ENCODE assay signal across 8 cellular contexts in the genomic region with DNA sequence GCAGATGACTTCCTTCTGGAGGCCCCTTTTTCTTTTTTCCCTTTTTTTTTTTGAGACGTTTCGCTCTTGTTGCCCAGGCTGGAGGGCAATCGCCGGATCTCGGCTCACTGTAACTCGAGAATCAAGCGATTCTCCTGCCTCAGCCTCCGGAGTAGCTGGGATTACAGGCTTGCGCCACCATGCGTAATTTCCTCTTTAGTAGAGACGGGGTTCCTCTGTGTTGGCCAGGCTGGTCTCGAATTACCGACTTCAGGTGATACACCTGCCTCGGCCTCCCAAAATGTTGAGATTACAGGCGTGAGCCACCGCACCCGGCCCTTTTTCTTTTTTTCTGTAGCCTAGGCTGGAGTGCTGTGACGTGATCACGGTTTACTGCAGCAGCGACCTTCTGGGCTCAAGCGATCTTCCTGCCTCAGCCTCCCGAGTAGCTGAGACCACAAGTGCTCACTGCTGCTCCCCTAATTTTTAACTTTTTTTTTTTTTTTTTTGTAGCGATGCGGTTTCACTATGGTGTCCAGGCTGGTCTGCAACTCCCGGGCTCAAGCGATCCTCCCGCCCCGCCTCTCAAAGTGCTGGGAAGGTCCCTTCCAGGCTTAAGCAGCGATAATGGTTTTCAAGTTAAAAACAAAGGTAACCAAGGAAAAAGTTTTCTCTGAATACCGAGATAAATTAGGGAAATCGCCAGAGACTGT. TPM values are rescaled to one million over a fixed set of nuclear protein-coding genes. Genes with fewer than 3 reads are reported as not detected.
A peak's percentile ranks its signal among the peaks of the same experiment; 100 is the strongest.
DNase-seq lines count a peak whose midpoint lies in the region; ATAC-seq and TF ChIP-seq lines count a peak whose summit lies in the region.

No MANE protein-coding gene starts in this region.

- ATAC-seq in GM23338 (peak; percentile 53), lower lobe of right lung (peak; percentile 26 to 50)

- peaks cover 33% of the 10 kb centered on the region for H4K20me1 ChIP-seq in GM23338 (replicated peaks; ENCODE audit: insufficient read depth)

- H3K9me2 ChIP-seq in GM23338 (ENCODE audit: insufficient read depth), result no peaks in the 10 kb centered on the region

- H3K36me3 ChIP-seq in ES-I3 (ENCODE audit: insufficient read depth, low read length) (no peaks in the 10 kb centered on the region; the same call in 1 of the 2 replicates), GM23338 (ENCODE audit: insufficient read depth) (peaks cover 8% of the 10 kb centered on the region; the same call in 1 of the 2 replicates), duodenal mucosa (ENCODE audit: control insufficient read depth in 1 of 2, insufficient read depth in 2 of 2, low read length in 2 of 2) (no peaks in the 10 kb centered on the region), lower lobe of right lung (no peaks in the 10 kb centered on the region)

- H3K27ac ChIP-seq in GM23338 (ENCODE audit: low read depth) (peak overlapping the region; percentile 99), duodenal mucosa (ENCODE audit: low read depth, low read length) (peak overlapping the region; percentile 99), lower lobe of right lung (peak overlapping the region; percentile 94)

- H3K9ac ChIP-seq in ES-I3 (ENCODE audit: low read depth, low read length) (peak overlapping the region; percentile 93), duodenal mucosa (ENCODE audit: low read depth in 1 of 2, low read length in 2 of 2) (peak overlapping the region; percentile 71 to 100)

- TF ChIP-seq CTCF in GM23338 (conservative IDR thresholded peaks at IDR 0.05; ENCODE audit: low read depth in 2 of 2) (peak in 1 of 2 experiments; percentile 38; a peak in 2 of 4 replicates), lower lobe of right lung (IDR thresholded peaks at IDR 0.05) (no peak)

- H3K4me3 Mint-ChIP-seq in GM23338, result peak overlapping the region; percentile 97

- H3K27ac Mint-ChIP-seq in GM23338, result peak overlapping the region; percentile 97

- H3K36me3 Mint-ChIP-seq in GM23338 (ENCODE audit: low read depth), result peaks cover 14% of the 10 kb centered on the region

- peaks cover 12% of the 10 kb centered on the region for H3K27me3 Mint-ChIP-seq in GM23338 (ENCODE audit: insufficient read depth, low read depth, poor library complexity)

- intact Hi-C loops in lower lobe of right lung (cut with DNase I), result no loop called here

- H3K4me1 Mint-ChIP-seq in GM23338, result peaks cover 9% of the 10 kb centered on the region

- H3K4me1 ChIP-seq in ES-I3 (ENCODE audit: insufficient read depth, low read length) (no peaks in the 10 kb centered on the region), GM23338 (ENCODE audit: insufficient read depth) (peaks cover 13% of the 10 kb centered on the region; the same call in 1 of the 2 replicates), duodenal mucosa (ENCODE audit: control insufficient read depth in 1 of 2, insufficient read depth in 2 of 2, low read length in 2 of 2) (peaks cover 4 to 15% of the 10 kb centered on the region in 2 donors), lower lobe of right lung (peaks cover 38% of the 10 kb centered on the region)

- H2AFZ ChIP-seq in GM23338, result peak overlapping the region; percentile 0

- H3K9me3 ChIP-seq in ES-I3 (ENCODE audit: control insufficient read depth, insufficient read depth, low read length) (no peaks in the 10 kb centered on the region), duodenal mucosa (ENCODE audit: control insufficient read depth in 1 of 2, low read length in 2 of 2) (no peaks in the 10 kb centered on the region), lower lobe of right lung (no peaks in the 10 kb centered on the region)

- H3F3A ChIP-seq in GM23338 (replicated peaks; ENCODE audit: low read depth), result peaks cover 6% of the 10 kb centered on the region; the same call in 1 of the 2 replicates

- DNase-seq in GM23338 (ENCODE audit: low spot score), result peak; percentile 85
- peak; percentile 57 for DNase-seq in MV-4-11 (lab: John Stamatoyannopoulos, UW)
- peak; percentile 32 to 33 for DNase-seq in activated CD4-positive, alpha-beta T cell treated with anti-CD3 and anti-CD28 coated beads for 4 hours
- DNase-seq in lower lobe of right lung, result peak; percentile 68
- peak; percentile 18 for DNase-seq in stimulated activated naive CD4-positive, alpha-beta T cell treated with Interleukin-2 at 50 U/mL for 16 hours (lab: John Stamatoyannopoulos, UW)
- no peak for DNase-seq in middle frontal gyrus (ENCODE audit: extremely low spot score, low spot score)

- H3K4me3 ChIP-seq in GM23338 (peak overlapping the region; percentile 100), duodenal mucosa (ENCODE audit: low read depth in 1 of 2, low read length in 2 of 2) (peak overlapping the region; percentile 84 to 100), lower lobe of right lung (peak overlapping the region; percentile 94)

- H3K79me2 ChIP-seq in GM23338 (replicated peaks; ENCODE audit: insufficient read depth), result peaks cover 44% of the 10 kb centered on the region

- H3K4me2 ChIP-seq in GM23338, result peak overlapping the region; percentile 99

- H3K27me3 ChIP-seq in GM23338 (ENCODE audit: insufficient read depth) (no peaks in the 10 kb centered on the region), duodenal mucosa (ENCODE audit: control insufficient read depth in 1 of 2, insufficient read depth in 2 of 2, low read length in 2 of 2) (no peaks in the 10 kb centered on the region), lower lobe of right lung (ENCODE audit: low read depth) (no peaks in the 10 kb centered on the region)

- no peaks in the 10 kb centered on the region; the same call in 2 of the 3 replicates for H3K9me3 Mint-ChIP-seq in GM23338

TF ChIP-seq in GM23338, 12 proteins besides CTCF, POLR2A, EP300 and RAD21 (continues in another document):
- TF ChIP-seq, protein P1, sequence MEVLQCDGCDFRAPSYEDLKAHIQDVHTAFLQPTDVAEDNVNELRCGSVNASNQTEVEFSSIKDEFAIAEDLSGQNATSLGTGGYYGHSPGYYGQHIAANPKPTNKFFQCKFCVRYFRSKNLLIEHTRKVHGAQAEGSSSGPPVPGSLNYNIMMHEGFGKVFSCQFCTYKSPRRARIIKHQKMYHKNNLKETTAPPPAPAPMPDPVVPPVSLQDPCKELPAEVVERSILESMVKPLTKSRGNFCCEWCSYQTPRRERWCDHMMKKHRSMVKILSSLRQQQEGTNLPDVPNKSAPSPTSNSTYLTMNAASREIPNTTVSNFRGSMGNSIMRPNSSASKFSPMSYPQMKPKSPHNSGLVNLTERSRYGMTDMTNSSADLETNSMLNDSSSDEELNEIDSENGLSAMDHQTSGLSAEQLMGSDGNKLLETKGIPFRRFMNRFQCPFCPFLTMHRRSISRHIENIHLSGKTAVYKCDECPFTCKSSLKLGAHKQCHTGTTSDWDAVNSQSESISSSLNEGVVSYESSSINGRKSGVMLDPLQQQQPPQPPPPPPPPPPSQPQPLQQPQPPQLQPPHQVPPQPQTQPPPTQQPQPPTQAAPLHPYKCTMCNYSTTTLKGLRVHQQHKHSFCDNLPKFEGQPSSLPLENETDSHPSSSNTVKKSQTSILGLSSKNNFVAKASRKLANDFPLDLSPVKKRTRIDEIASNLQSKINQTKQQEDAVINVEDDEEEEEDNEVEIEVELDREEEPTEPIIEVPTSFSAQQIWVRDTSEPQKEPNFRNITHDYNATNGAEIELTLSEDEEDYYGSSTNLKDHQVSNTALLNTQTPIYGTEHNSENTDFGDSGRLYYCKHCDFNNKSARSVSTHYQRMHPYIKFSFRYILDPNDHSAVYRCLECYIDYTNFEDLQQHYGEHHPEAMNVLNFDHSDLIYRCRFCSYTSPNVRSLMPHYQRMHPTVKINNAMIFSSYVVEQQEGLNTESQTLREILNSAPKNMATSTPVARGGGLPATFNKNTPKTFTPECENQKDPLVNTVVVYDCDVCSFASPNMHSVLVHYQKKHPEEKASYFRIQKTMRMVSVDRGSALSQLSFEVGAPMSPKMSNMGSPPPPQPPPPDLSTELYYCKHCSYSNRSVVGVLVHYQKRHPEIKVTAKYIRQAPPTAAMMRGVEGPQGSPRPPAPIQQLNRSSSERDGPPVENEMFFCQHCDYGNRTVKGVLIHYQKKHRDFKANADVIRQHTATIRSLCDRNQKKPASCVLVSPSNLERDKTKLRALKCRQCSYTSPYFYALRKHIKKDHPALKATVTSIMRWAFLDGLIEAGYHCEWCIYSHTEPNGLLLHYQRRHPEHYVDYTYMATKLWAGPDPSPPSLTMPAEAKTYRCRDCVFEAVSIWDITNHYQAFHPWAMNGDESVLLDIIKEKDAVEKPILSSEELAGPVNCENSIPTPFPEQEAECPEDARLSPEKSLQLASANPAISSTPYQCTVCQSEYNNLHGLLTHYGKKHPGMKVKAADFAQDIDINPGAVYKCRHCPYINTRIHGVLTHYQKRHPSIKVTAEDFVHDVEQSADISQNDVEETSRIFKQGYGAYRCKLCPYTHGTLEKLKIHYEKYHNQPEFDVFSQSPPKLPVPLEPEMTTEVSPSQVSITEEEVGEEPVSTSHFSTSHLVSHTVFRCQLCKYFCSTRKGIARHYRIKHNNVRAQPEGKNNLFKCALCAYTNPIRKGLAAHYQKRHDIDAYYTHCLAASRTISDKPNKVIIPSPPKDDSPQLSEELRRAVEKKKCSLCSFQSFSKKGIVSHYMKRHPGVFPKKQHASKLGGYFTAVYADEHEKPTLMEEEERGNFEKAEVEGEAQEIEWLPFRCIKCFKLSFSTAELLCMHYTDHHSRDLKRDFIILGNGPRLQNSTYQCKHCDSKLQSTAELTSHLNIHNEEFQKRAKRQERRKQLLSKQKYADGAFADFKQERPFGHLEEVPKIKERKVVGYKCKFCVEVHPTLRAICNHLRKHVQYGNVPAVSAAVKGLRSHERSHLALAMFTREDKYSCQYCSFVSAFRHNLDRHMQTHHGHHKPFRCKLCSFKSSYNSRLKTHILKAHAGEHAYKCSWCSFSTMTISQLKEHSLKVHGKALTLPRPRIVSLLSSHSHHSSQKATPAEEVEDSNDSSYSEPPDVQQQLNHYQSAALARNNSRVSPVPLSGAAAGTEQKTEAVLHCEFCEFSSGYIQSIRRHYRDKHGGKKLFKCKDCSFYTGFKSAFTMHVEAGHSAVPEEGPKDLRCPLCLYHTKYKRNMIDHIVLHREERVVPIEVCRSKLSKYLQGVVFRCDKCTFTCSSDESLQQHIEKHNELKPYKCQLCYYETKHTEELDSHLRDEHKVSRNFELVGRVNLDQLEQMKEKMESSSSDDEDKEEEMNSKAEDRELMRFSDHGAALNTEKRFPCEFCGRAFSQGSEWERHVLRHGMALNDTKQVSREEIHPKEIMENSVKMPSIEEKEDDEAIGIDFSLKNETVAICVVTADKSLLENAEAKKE (CRISPR knock-in tag; IDR thresholded peaks at IDR 0.05), result no peak
- no peak for TF ChIP-seq EZH2 (IDR thresholded peaks at IDR 0.05; ENCODE audit: low read depth, unreplicated experiment)
- TF ChIP-seq JUNB (IDR thresholded peaks at IDR 0.05; ENCODE audit: unreplicated experiment), result no peak
- no peak for TF ChIP-seq STAT1 (IDR thresholded peaks at IDR 0.05; ENCODE audit: unreplicated experiment)

RNA-seq across cellular contexts. Expression of a gene that starts 1.0 kb away (rescaled TPM):
- total RNA-seq in GM23338 (2014; rRNA removed; shearing (Covaris generic)), result 231 and 234 TPM in 2 replicates
- 108 and 113 TPM in 2 replicates for polyA plus RNA-seq in GM23338 (2016; fragmentation: Nextera tagmentation; extraction: Ambion mirVana)
- 200 TPM for total RNA-seq in lower lobe of right lung

RNA-seq across cellular contexts. Expression of a gene that starts 10.4 kb away (rescaled TPM):
- total RNA-seq in GM23338 (2014; rRNA removed; shearing (Covaris generic)), result 14.8 and 20.6 TPM in 2 replicates
- polyA plus RNA-seq in GM23338 (2016; fragmentation: Nextera tagmentation; extraction: Ambion mirVana), result 9.5 and 13.3 TPM in 2 replicates
- 8.2 TPM for total RNA-seq in lower lobe of right lung

RNA-seq across cellular contexts. Expression of a gene that starts 48.6 kb away (rescaled TPM):
- total RNA-seq in GM23338 (2014; rRNA removed; shearing (Covaris generic)), result 22.1 and 23.7 TPM in 2 replicates
- 7.5 and 8.5 TPM in 2 replicates for polyA plus RNA-seq in GM23338 (2016; fragmentation: Nextera tagmentation; extraction: Ambion mirVana)
- total RNA-seq in lower lobe of right lung, result 29.7 TPM
